Comparison of ENCODE assay signal across 25 cellular contexts in genomic region chr10:34797155-34797554, GRCh38.
"Had no signal": no experiment of that assay in that cellular context is flagged by ENCODE, and none has a peak within 500 bp of the region (broad histone marks: within the 10 kb centered on the region; RNA-seq: fewer than 3 reads in every experiment).

No MANE protein-coding gene starts in this region.

- H3K4me3 Mint-ChIP-seq: immature natural killer cell, mesothelial cell of epicardium had no signal

- H2AFZ ChIP-seq: hepatocyte had no signal

- H3K9me3 Mint-ChIP-seq: mesothelial cell of epicardium had no signal

- H3K36me3 Mint-ChIP-seq: immature natural killer cell had no signal

- H3K4me3 ChIP-seq: coronary artery, dorsolateral prefrontal cortex, esophagus muscularis mucosa, gastroesophageal sphincter, heart left ventricle, hepatocyte, lower lobe of right lung, mucosa of descending colon had no signal

- H3K27me3 ChIP-seq: esophagus muscularis mucosa, foreskin keratinocyte, gastroesophageal sphincter, heart left ventricle, hepatocyte had no signal

- H3K4me1 Mint-ChIP-seq: immature natural killer cell had no signal

- H3K36me3 ChIP-seq: esophagus muscularis mucosa, gastroesophageal sphincter had no signal

- H3K4me2 ChIP-seq: hepatocyte had no signal

- DNase-seq: dermis blood vessel endothelial cell; dorsolateral prefrontal cortex; effector CD4-positive, alpha-beta T cell; effector memory CD4-positive, alpha-beta T cell; foreskin keratinocyte; heart left ventricle; hypothalamus; immature natural killer cell; islet precursor cell; kidney; kidney glomerular epithelial cell; left colon; left ventricle myocardium superior; lower lobe of right lung; mesenchymal stem cell; mucosa of descending colon had no signal

- H3K9me3 ChIP-seq: esophagus muscularis mucosa, gastroesophageal sphincter, lower lobe of right lung, mucosa of descending colon had no signal

- H3K27ac ChIP-seq: coronary artery, dorsolateral prefrontal cortex, esophagus muscularis mucosa, foreskin keratinocyte, gastroesophageal sphincter, heart left ventricle, hepatocyte, lower lobe of right lung had no signal

- H3K27ac Mint-ChIP-seq: immature natural killer cell, mesothelial cell of epicardium had no signal

- FAIRE-seq: colon, endothelial cell of umbilical vein, frontal cortex, kidney had no signal

- ATAC-seq: foreskin keratinocyte, gastroesophageal sphincter, heart left ventricle, left colon, left lobe of liver, left ventricle myocardium superior, lower lobe of right lung, mucosa of descending colon had no signal
